In genomic region chr14:75476274-75476995, GRCh38 we compare ENCODE assay signal across 11 cellular contexts. TPM values are rescaled to one million over a fixed set of nuclear protein-coding genes. Genes with fewer than 3 reads are reported as not detected.
DNase-seq lines count a peak whose midpoint lies in the region.
"Had no signal": no experiment of that assay in that cellular context is flagged by ENCODE, and none has a peak within 500 bp of the region (broad histone marks: within the 10 kb centered on the region; RNA-seq: fewer than 3 reads in every experiment).

No MANE protein-coding gene starts in this region.

- no peak overlapping the region for H4K91ac ChIP-seq in neuronal stem cell (ENCODE audit: low read depth, low read length, poor library complexity)

- H3K27ac ChIP-seq in neuronal stem cell (replicated peaks; ENCODE audit: low read length): no peak overlapping the region

- no peak overlapping the region for H3K27ac Mint-ChIP-seq in activated CD4-positive, alpha-beta T cell treated with anti-CD3 and anti-CD28 coated beads, Interleukin-2, amount 10 ng/mL, durations not matched to agents 7 days and 5 days
- H3K27ac Mint-ChIP-seq: stimulated activated naive B cell treated with anti-CD40 and anti-IgM and Interleukin-4, amounts not matched to agents 10 μg/mL and 1 μg/mL and 100 μg/mL, for 72 hours had no signal

- H2BK15ac ChIP-seq in neuronal stem cell (ENCODE audit: low read length): peak overlapping the region; percentile 1

- no peak overlapping the region for H3K4me2 ChIP-seq in neuronal stem cell (ENCODE audit: insufficient read depth, low read length, poor library complexity, severe bottlenecking)

- H3K9ac ChIP-seq in neuronal stem cell (ENCODE audit: low read depth, low read length, poor library complexity): no peak overlapping the region

- no peak overlapping the region for H2BK120ac ChIP-seq in neuronal stem cell (ENCODE audit: low read depth, low read length)

- H3K4me3 ChIP-seq in neuronal stem cell (ENCODE audit: low read length in 2 of 2): no peak overlapping the region

- POLR2A ChIA-PET in activated CD4-positive, alpha-beta T cell treated with anti-CD3 and anti-CD28 coated beads, Interleukin-2, amount 10 ng/mL, durations not matched to agents 7 days and 5 days (lab: Charles Lee): no interaction called here

- no peak overlapping the region for H3K4ac ChIP-seq in neuronal stem cell (ENCODE audit: low read length)

- H3K4me1 Mint-ChIP-seq in activated CD4-positive, alpha-beta T cell treated with anti-CD3 and anti-CD28 coated beads, Interleukin-2, amount 10 ng/mL, durations not matched to agents 7 days and 5 days: no peaks in the 10 kb centered on the region

- peak; percentile 49 for DNase-seq in ELF-1 (ENCODE audit: low read depth, low spot score)
- peak; percentile 15 for DNase-seq in NCI-H2227 treated with DMSO at 0.1 percent for 48 hours (lab: John Stamatoyannopoulos, UW)
- peak; percentile 52 for DNase-seq in fibroblast of gingiva (ENCODE audit: low read depth)
- DNase-seq in neuronal stem cell (ENCODE audit: low spot score): no peak
- DNase-seq in activated CD4-positive, alpha-beta T cell treated with anti-CD3 and anti-CD28 coated beads, Interleukin-2, amount 10 ng/mL, durations not matched to agents 7 days and 5 days: no peak
- DNase-seq in OCI-M2 (lab: John Stamatoyannopoulos, UW; ENCODE audit: unreplicated experiment): no peak
- DNase-seq in CD1c-positive myeloid dendritic cell (ENCODE audit: extremely low spot score): no peak
- DNase-seq in SIG-M5 (lab: John Stamatoyannopoulos, UW): no peak
- DNase-seq: amniotic stem cell; DND-41; stimulated activated naive B cell treated with anti-CD40 and anti-IgM and Interleukin-4, amounts not matched to agents 10 μg/mL and 1 μg/mL and 100 μg/mL, for 72 hours had no signal

- H3K79me1 ChIP-seq in neuronal stem cell (ENCODE audit: low read depth, low read length): no peaks in the 10 kb centered on the region

- CTCF ChIA-PET in activated CD4-positive, alpha-beta T cell treated with anti-CD3 and anti-CD28 coated beads, Interleukin-2, amount 10 ng/mL, durations not matched to agents 7 days and 5 days (lab: Charles Lee): interaction anchor here (0.6 to 1.5 kb wide), 6 partner anchors 9 to 615 kb away, joined by 3 to 5 read pairs (median 4); no protein-coding TSS in a partner anchor

- no peak overlapping the region for H3K4me3 Mint-ChIP-seq in activated CD4-positive, alpha-beta T cell treated with anti-CD3 and anti-CD28 coated beads, Interleukin-2, amount 10 ng/mL, durations not matched to agents 7 days and 5 days
- H3K4me3 Mint-ChIP-seq: stimulated activated naive B cell treated with anti-CD40 and anti-IgM and Interleukin-4, amounts not matched to agents 10 μg/mL and 1 μg/mL and 100 μg/mL, for 72 hours had no signal

- H3K9me3 ChIP-seq in neuronal stem cell (replicated peaks in 1 of 2; ENCODE audit: control insufficient read depth in 2 of 2, insufficient read depth in 1 of 2, low read depth in 1 of 2, low read length in 2 of 2): peaks cover 0 to 3% of the 10 kb centered on the region in 2 donors

- no peak overlapping the region for H2BK12ac ChIP-seq in neuronal stem cell (ENCODE audit: low read length)

- no peak overlapping the region for H3K18ac ChIP-seq in neuronal stem cell (ENCODE audit: low read length)

- H3K9me3 Mint-ChIP-seq in activated CD4-positive, alpha-beta T cell treated with anti-CD3 and anti-CD28 coated beads, Interleukin-2, amount 10 ng/mL, durations not matched to agents 7 days and 5 days: no peaks in the 10 kb centered on the region
- H3K9me3 Mint-ChIP-seq: stimulated activated naive B cell treated with anti-CD40 and anti-IgM and Interleukin-4, amounts not matched to agents 10 μg/mL and 1 μg/mL and 100 μg/mL, for 72 hours had no signal

- no peak overlapping the region for H2AK5ac ChIP-seq in neuronal stem cell (ENCODE audit: low read depth, low read length)

- peaks cover 0 to 2% (median 0%) of the 10 kb centered on the region in 3 experiments for H3K27me3 ChIP-seq in neuronal stem cell (ENCODE audit: control insufficient read depth in 3 of 3, insufficient read depth in 3 of 3, low read depth in 1 of 3, low read length in 3 of 3)

- H4K8ac ChIP-seq in neuronal stem cell (ENCODE audit: low read depth, low read length): no peak overlapping the region

- no CpG with 5 or more reads among the region's 11 CpGs for WGBS in neuronal stem cell (ENCODE audit: extremely low coverage in 2 of 2, insufficient read length in 2 of 2, insufficient replicate concordance in 1 of 2), 2 donors

- no peak overlapping the region for H2AFZ ChIP-seq in neuronal stem cell (ENCODE audit: low read length)

- H2BK5ac ChIP-seq in neuronal stem cell (ENCODE audit: low read length): no peak overlapping the region

- H3K36me3 ChIP-seq in neuronal stem cell (replicated peaks in 1 of 2; ENCODE audit: control insufficient read depth in 2 of 2, insufficient read depth in 2 of 2, low read length in 2 of 2): peaks cover 0 to 7% of the 10 kb centered on the region in 2 donors

- H3K14ac ChIP-seq in neuronal stem cell (ENCODE audit: low read length): no peak overlapping the region

- H3K4me1 ChIP-seq in neuronal stem cell (ENCODE audit: control insufficient read depth in 2 of 2, insufficient read depth in 1 of 2, low read depth in 1 of 2, low read length in 2 of 2): peaks cover 0 to 9% of the 10 kb centered on the region in 2 donors

- peaks cover 7% of the 10 kb centered on the region for H3K27me3 Mint-ChIP-seq in activated CD4-positive, alpha-beta T cell treated with anti-CD3 and anti-CD28 coated beads, Interleukin-2, amount 10 ng/mL, durations not matched to agents 7 days and 5 days

- no peak overlapping the region for H3K23ac ChIP-seq in neuronal stem cell (ENCODE audit: low read depth, low read length, poor library complexity)

- no peaks in the 10 kb centered on the region for H3K36me3 Mint-ChIP-seq in activated CD4-positive, alpha-beta T cell treated with anti-CD3 and anti-CD28 coated beads, Interleukin-2, amount 10 ng/mL, durations not matched to agents 7 days and 5 days (ENCODE audit: low read depth)

RNA-seq across cellular contexts. Expression of gene BATF, which starts 45.8 kb away (rescaled TPM):
- polyA plus RNA-seq in neuronal stem cell (2013, experiment 1 of 2): not detected
- not detected for polyA plus RNA-seq in neuronal stem cell (2013, experiment 2 of 2)
- total RNA-seq in activated CD4-positive, alpha-beta T cell treated with anti-CD3 and anti-CD28 coated beads, Interleukin-2, amount 10 ng/mL, durations not matched to agents 7 days and 5 days: 10 to 100 TPM; 39.4 to 41.0 TPM

RNA-seq across cellular contexts. Expression of gene JDP2, which starts 48.6 kb away (rescaled TPM):
- 12.3 TPM for polyA plus RNA-seq in neuronal stem cell (2013, experiment 1 of 2)
- polyA plus RNA-seq in neuronal stem cell (2013, experiment 2 of 2): 12.4 TPM
- 1 to 10 TPM in 1 of 2 experiments, under 1 TPM in 1; 0.99 to 1.6 TPM for total RNA-seq in activated CD4-positive, alpha-beta T cell treated with anti-CD3 and anti-CD28 coated beads, Interleukin-2, amount 10 ng/mL, durations not matched to agents 7 days and 5 days

Comparison
In these comparisons a context has a peak if more than half of its experiments do, and no peak if none do; other contexts are left out.
1. DNase-seq: peak in ELF-1 (single experiment), NCI-H2227 treated with DMSO at 0.1 percent for 48 hours (single experiment) and fibroblast of gingiva (single experiment); none in neuronal stem cell (single experiment), activated CD4-positive, alpha-beta T cell treated with anti-CD3 and anti-CD28 coated beads, Interleukin-2, amount 10 ng/mL, durations not matched to agents 7 days and 5 days (single experiment), OCI-M2 (single experiment), CD1c-positive myeloid dendritic cell (single experiment) and SIG-M5 (single experiment).